Comparison of ENCODE assay signal across 19 cellular contexts in the genomic region with DNA sequence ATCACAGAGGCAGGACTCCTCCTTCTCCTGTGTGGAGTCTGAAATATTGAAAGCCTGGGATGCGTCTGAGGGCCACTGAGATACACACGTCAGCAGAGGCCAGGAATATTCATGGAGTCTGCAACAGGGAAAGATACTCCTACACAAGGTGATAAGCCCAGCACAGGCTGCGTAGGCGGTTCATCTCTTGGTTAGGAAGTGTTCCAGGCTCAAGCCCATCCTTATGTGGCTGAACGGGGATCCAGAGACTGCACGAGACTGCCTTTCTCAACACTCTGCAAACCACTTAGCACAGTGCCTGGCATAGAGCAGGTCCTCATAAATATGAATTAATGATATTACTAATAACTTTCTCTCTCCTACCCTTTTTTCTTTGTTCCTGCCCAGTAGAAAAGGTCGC.
"Had no signal": no experiment of that assay in that cellular context is flagged by ENCODE, and none has a peak within 500 bp of the region (broad histone marks: within the 10 kb centered on the region; RNA-seq: fewer than 3 reads in every experiment).

No MANE protein-coding gene starts in this region.

- H3K9me3 ChIP-seq: gastrocnemius medialis, ovary, right lobe of liver had no signal

- H3K27ac ChIP-seq: coronary artery, gastrocnemius medialis, heart right ventricle, ovary, right lobe of liver, skin epidermis had no signal

- H3K36me3 ChIP-seq: gastrocnemius medialis, heart right ventricle, ovary, right lobe of liver had no signal

- H3K27me3 ChIP-seq: gastrocnemius medialis, heart right ventricle, ovary, right lobe of liver had no signal

- H3K4me3 ChIP-seq: coronary artery, gastrocnemius medialis, heart right ventricle, mucosa of descending colon, ovary, right lobe of liver, skin epidermis had no signal

- ATAC-seq: gastrocnemius medialis; heart right ventricle; left lobe of liver; mucosa of descending colon; naive thymus-derived CD8-positive, alpha-beta T cell; right lobe of liver; stimulated activated naive B cell treated with anti-CD40 and anti-IgM and Interleukin-4, amounts not matched to agents 10 μg/mL and 1 μg/mL and 100 μg/mL, for 72 hours; stimulated activated naive CD8-positive, alpha-beta T cell treated with anti-CD3 and anti-CD28 coated beads, Interleukin-15, amount 100 ng/mL, for 72 hours had no signal

- FAIRE-seq: islet of Langerhans, urothelium cell line had no signal

- H3K4me1 ChIP-seq: right lobe of liver had no signal

- DNase-seq: effector CD8-positive, alpha-beta T cell; gastrocnemius medialis; heart right ventricle; kidney glomerular epithelial cell; mammary epithelial cell; mucosa of descending colon; naive thymus-derived CD8-positive, alpha-beta T cell; right lobe of liver; stimulated activated CD4-positive, alpha-beta T cell treated with anti-CD3 and anti-CD28 coated beads, Interleukin-2, amount 100 ng/mL, for 24 hours; stimulated activated CD4-positive, alpha-beta T cell treated with anti-CD3 and anti-CD28 coated beads, Interleukin-4, amount 100 ng/mL, for 4 hours; stimulated activated naive B cell treated with anti-CD40 and anti-IgM and Interleukin-4, amounts not matched to agents 10 μg/mL and 1 μg/mL and 100 μg/mL, for 72 hours; stimulated activated naive CD8-positive, alpha-beta T cell treated with anti-CD3 and anti-CD28 coated beads, Interleukin-15, amount 100 ng/mL, for 72 hours; trophoblast cell had no signal
